Comparison of ENCODE assay signal across 19 cellular contexts in the genomic region with DNA sequence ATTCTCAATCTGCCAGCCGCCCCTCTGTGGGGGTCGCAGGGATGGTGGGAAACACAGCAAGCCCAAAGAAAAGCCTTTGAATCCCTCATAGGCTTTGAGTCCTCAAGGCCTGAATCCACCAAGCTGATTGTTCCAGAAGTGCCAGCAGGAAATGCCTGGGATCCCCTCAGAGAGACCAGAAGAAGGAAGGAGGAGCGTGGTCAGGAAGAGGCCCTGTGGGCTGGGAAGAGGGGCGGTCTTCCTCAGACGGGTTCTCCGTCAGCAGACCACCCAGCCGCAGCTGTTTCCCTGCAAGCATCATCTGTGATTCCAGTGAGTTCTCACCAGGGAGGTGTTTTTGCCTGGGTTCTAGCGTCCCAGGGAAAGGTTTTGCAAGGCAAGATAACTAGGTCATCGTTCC.
"Had no signal": no experiment of that assay in that cellular context is flagged by ENCODE, and none has a peak within 500 bp of the region (broad histone marks: within the 10 kb centered on the region; RNA-seq: fewer than 3 reads in every experiment).

No MANE protein-coding gene starts in this region.

- H3K4me2 ChIP-seq: hepatocyte had no signal

- H3K4me1 ChIP-seq: adrenal gland, breast epithelium, pancreas, sigmoid colon, testis had no signal

- H3K4me3 Mint-ChIP-seq: activated CD4-positive, alpha-beta T cell treated with anti-CD3 and anti-CD28 coated beads for 36 hours; dendritic cell treated with granulocyte-macrophage colony-stimulating factor and Interleukin-4, amounts not matched to agents 40 ng/mL and 50 ng/mL, for 4 days; stimulated activated memory B cell treated with anti-CD40 and anti-IgM and Interleukin-4, amounts not matched to agents 10 μg/mL and 1 μg/mL and 100 μg/mL, for 72 hours had no signal

- DNase-seq: activated CD4-positive, alpha-beta T cell treated with anti-CD3 and anti-CD28 coated beads for 36 hours; activated CD8-positive, alpha-beta memory T cell treated with anti-CD3 and anti-CD28 coated beads for 24 hours; activated CD8-positive, alpha-beta memory T cell treated with anti-CD3 and anti-CD28 coated beads, Interleukin-2, amount 50 U/mL, for 48 hours; activated effector memory CD4-positive, alpha-beta T cell treated with anti-CD3 and anti-CD28 coated beads, Interleukin-2, amount 50 U/mL, for 16 hours; activated naive CD4-positive, alpha-beta T cell treated with anti-CD3 and anti-CD28 coated beads, Interleukin-2, amount 50 U/mL, for 16 hours; activated T-cell treated with anti-CD3 and anti-CD28 coated beads, Interleukin-2, amount 50 U/mL, for 48 hours; adrenal gland; effector CD8-positive, alpha-beta T cell; pancreas; sigmoid colon; stimulated activated CD4-positive, alpha-beta T cell treated with anti-CD3 and anti-CD28 coated beads, Interleukin-4, amount 100 ng/mL, for 24 hours; T-helper 2 cell; testis; upper lobe of left lung had no signal

- H3K27ac Mint-ChIP-seq: activated CD4-positive, alpha-beta T cell treated with anti-CD3 and anti-CD28 coated beads for 36 hours; dendritic cell treated with granulocyte-macrophage colony-stimulating factor and Interleukin-4, amounts not matched to agents 40 ng/mL and 50 ng/mL, for 4 days; stimulated activated memory B cell treated with anti-CD40 and anti-IgM and Interleukin-4, amounts not matched to agents 10 μg/mL and 1 μg/mL and 100 μg/mL, for 72 hours had no signal

- H3K27me3 ChIP-seq: adrenal gland, breast epithelium, hepatocyte, neutrophil, pancreas, sigmoid colon, testis, upper lobe of left lung had no signal

- H3K4me3 ChIP-seq: adrenal gland, breast epithelium, hepatocyte, pancreas, sigmoid colon, testis, upper lobe of left lung had no signal

- H3K79me2 ChIP-seq: hepatocyte had no signal

- H3K27ac ChIP-seq: adrenal gland, breast epithelium, hepatocyte, neutrophil, pancreas, sigmoid colon, testis, upper lobe of left lung had no signal

- H3K27me3 Mint-ChIP-seq: activated CD4-positive, alpha-beta T cell treated with anti-CD3 and anti-CD28 coated beads for 36 hours; dendritic cell treated with granulocyte-macrophage colony-stimulating factor and Interleukin-4, amounts not matched to agents 40 ng/mL and 50 ng/mL, for 4 days; stimulated activated memory B cell treated with anti-CD40 and anti-IgM and Interleukin-4, amounts not matched to agents 10 μg/mL and 1 μg/mL and 100 μg/mL, for 72 hours had no signal

- H3K36me3 ChIP-seq: adrenal gland, breast epithelium, neutrophil, pancreas, sigmoid colon, upper lobe of left lung had no signal

- ATAC-seq: activated CD4-positive, alpha-beta T cell treated with anti-CD3 and anti-CD28 coated beads for 36 hours; pancreas; stimulated activated memory B cell treated with anti-CD40 and anti-IgM and Interleukin-4, amounts not matched to agents 10 μg/mL and 1 μg/mL and 100 μg/mL, for 72 hours had no signal

- H3K9me3 ChIP-seq: adrenal gland, breast epithelium, neutrophil, pancreas, sigmoid colon, testis, upper lobe of left lung had no signal
